Comparison of ENCODE assay signal across 8 cellular contexts in genomic region chr2:12717191-12717987, GRCh38. TPM values are rescaled to one million over a fixed set of nuclear protein-coding genes. Genes with fewer than 3 reads are reported as not detected.
DNase-seq lines count a peak whose midpoint lies in the region; ATAC-seq and TF ChIP-seq lines count a peak whose summit lies in the region.

No MANE protein-coding gene starts in this region.

- no peaks in the 10 kb centered on the region for H3K36me3 Mint-ChIP-seq in activated naive CD8-positive, alpha-beta T cell treated with anti-CD3 and anti-CD28 coated beads for 36 hours

- H3K4me1 Mint-ChIP-seq in activated naive CD8-positive, alpha-beta T cell treated with anti-CD3 and anti-CD28 coated beads for 36 hours: peaks cover 53% of the 10 kb centered on the region

- intact Hi-C loops in Right ventricle myocardium superior (cut with DNase I): loop anchor here (5.0 to 10.0 kb wide), 9 partner anchors 90 to 893 kb away; no protein-coding TSS in a partner anchor
- intact Hi-C loops in posterior cingulate gyrus (cut with DNase I): loop anchor here (5.0 kb wide), 2 partner anchors 290 to 885 kb away; no protein-coding TSS in a partner anchor

- H3K4me3 ChIP-seq in GM12875 (ENCODE audit: low read depth, low read length) (peak overlapping the region; percentile 62), SK-N-MC (peak overlapping the region; percentile 89)
- H3K4me3 ChIP-seq in Jurkat, Clone E6-1 (ENCODE audit: low read length): peak overlapping the region; percentile 60

- no peaks in the 10 kb centered on the region for H3K36me3 ChIP-seq in SK-N-MC (ENCODE audit: insufficient read depth, low read length)

- H3K4me3 Mint-ChIP-seq in activated naive CD8-positive, alpha-beta T cell treated with anti-CD3 and anti-CD28 coated beads for 36 hours: peak overlapping the region; percentile 95

- peak; percentile 27; the same call in 1 of the 2 replicates for TF ChIP-seq CTCF in GM12875 (IDR thresholded peaks at IDR 0.05; ENCODE audit: borderline replicate concordance, insufficient read depth, low read depth, low read length)

- H3K9me3 ChIP-seq in SK-N-MC (ENCODE audit: low read depth, low read length): no peaks in the 10 kb centered on the region

- DNase-seq in Jurkat, Clone E6-1 (ENCODE audit: low read depth, low spot score): peak; percentile 33
- DNase-seq in SK-N-MC (ENCODE audit: low read depth, low spot score) (no peak), Right ventricle myocardium superior (peak; percentile 77), posterior cingulate gyrus (peak in 6 of 10 donors; percentile 35 to 86 (median 46)), NCI-H226 (no peak)
- DNase-seq in activated naive CD8-positive, alpha-beta T cell treated with anti-CD3 and anti-CD28 coated beads for 36 hours: peak; percentile 54

- H3K9me3 Mint-ChIP-seq in activated naive CD8-positive, alpha-beta T cell treated with anti-CD3 and anti-CD28 coated beads for 36 hours: no peaks in the 10 kb centered on the region

- no peaks in the 10 kb centered on the region for H3K27me3 Mint-ChIP-seq in activated naive CD8-positive, alpha-beta T cell treated with anti-CD3 and anti-CD28 coated beads for 36 hours

- ATAC-seq in Right ventricle myocardium superior (ENCODE audit: poor library complexity) (peak; percentile 53), GM19463 (IDR thresholded peaks at IDR 0.05; ENCODE audit: unreplicated experiment) (no peak)

- H3K27ac Mint-ChIP-seq in activated naive CD8-positive, alpha-beta T cell treated with anti-CD3 and anti-CD28 coated beads for 36 hours: peak overlapping the region; percentile 84

- peak overlapping the region; percentile 79 for H3K9ac ChIP-seq in SK-N-MC (ENCODE audit: insufficient read length)

- H3K27ac ChIP-seq in SK-N-MC: 0 out of 2 replicates have a peak overlapping the region, but pooled peaks have one; percentile 61

RNA-seq across cellular contexts. Expression of gene TRIB2, which starts 0.7 kb away (rescaled TPM):
- polyA plus RNA-seq in Jurkat, Clone E6-1 (2012; ENCODE audit: insufficient read depth, insufficient read length): 16.1 TPM
- 1 to 10 TPM; 5.0 to 5.1 TPM for total RNA-seq in activated naive CD8-positive, alpha-beta T cell treated with anti-CD3 and anti-CD28 coated beads for 36 hours
- 32.1 TPM for total RNA-seq in Right ventricle myocardium superior

Comparison
In these comparisons a context has a peak if more than half of its experiments do, and no peak if none do; other contexts are left out.
1. DNase-seq: peak in Jurkat, Clone E6-1 (single experiment), activated naive CD8-positive, alpha-beta T cell treated with anti-CD3 and anti-CD28 coated beads for 36 hours (single experiment), Right ventricle myocardium superior (single experiment) and posterior cingulate gyrus (6 of 10); none in SK-N-MC (single experiment) and NCI-H226 (single experiment).
2. Peak in every context shown above with its lines, with median percentiles within 50 percentile points of each other: H3K4me3 ChIP-seq.